In the genomic region with DNA sequence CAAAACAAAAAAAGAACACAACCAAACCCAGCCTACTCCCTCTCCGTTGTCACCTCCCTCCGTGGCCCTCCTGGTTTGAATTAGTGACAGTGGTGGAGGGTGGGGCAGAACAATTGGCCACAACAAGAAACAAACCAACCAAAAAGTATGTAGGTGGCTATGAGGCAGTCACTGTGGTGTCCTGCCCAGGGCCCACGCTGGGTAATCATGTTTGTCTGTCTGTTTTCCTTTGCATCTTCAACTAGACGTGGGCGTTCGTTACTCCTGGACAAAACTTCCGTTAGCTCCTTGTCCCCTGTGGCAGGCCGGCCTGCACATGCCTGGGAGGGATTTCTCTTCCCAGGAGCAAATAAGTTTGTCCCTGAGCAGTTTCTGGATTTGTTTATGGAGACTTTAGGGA, we compare ENCODE assay signal across 31 cellular contexts.
DNase-seq lines count a peak whose midpoint lies in the region; ATAC-seq and TF ChIP-seq lines count a peak whose summit lies in the region.
"Had no signal": no experiment of that assay in that cellular context is flagged by ENCODE, and none has a peak within 500 bp of the region (broad histone marks: within the 10 kb centered on the region; RNA-seq: fewer than 3 reads in every experiment).

No MANE protein-coding gene starts in this region.

- H3K27ac Mint-ChIP-seq in WTC11 (peak overlapping the region; percentile 57; the same call in 1 of the 2 replicates), nephron progenitor cell (peak overlapping the region; percentile 84), type B pancreatic cell (peak overlapping the region; percentile 69)
- H3K27ac Mint-ChIP-seq: activated naive CD8-positive, alpha-beta T cell treated with anti-CD3 and anti-CD28 coated beads, Interleukin-2, amount 50 U/mL, for 24 hours; endodermal cell; stimulated activated naive CD8-positive, alpha-beta T cell treated with anti-CD3 and anti-CD28 coated beads, Interleukin-15, amount 100 ng/mL, for 72 hours; T-helper 1 cell treated with Interleukin-12 subunit alpha and Interleukin-12 subunit beta and Interleukin-4 antibody, amounts not matched to agents 30 μg/mL and 1 μg/mL, for 36 hours had no signal

- POLR2A ChIA-PET in HEK293 (lab: Yijun Ruan, JAX): no interaction called here
- POLR2A ChIA-PET in WTC11 (lab: Charles Lee): no interaction called here

- H3K36me3 Mint-ChIP-seq in WTC11 (no peaks in the 10 kb centered on the region), nephron progenitor cell (ENCODE audit: low read depth) (no peaks in the 10 kb centered on the region), type B pancreatic cell (no peaks in the 10 kb centered on the region)
- H3K36me3 Mint-ChIP-seq: naive thymus-derived CD8-positive, alpha-beta T cell had no signal

- H3K4me3 Mint-ChIP-seq in WTC11 (no peak overlapping the region), nephron progenitor cell (no peak overlapping the region), type B pancreatic cell (no peak overlapping the region)
- H3K4me3 Mint-ChIP-seq: activated naive CD8-positive, alpha-beta T cell treated with anti-CD3 and anti-CD28 coated beads, Interleukin-2, amount 50 U/mL, for 24 hours; endodermal cell; naive thymus-derived CD8-positive, alpha-beta T cell; stimulated activated naive CD8-positive, alpha-beta T cell treated with anti-CD3 and anti-CD28 coated beads, Interleukin-15, amount 100 ng/mL, for 72 hours; T-helper 1 cell treated with Interleukin-12 subunit alpha and Interleukin-12 subunit beta and Interleukin-4 antibody, amounts not matched to agents 30 μg/mL and 1 μg/mL, for 36 hours had no signal

- H3K9me3 Mint-ChIP-seq in WTC11: no peaks in the 10 kb centered on the region
- no peaks in the 10 kb centered on the region for H3K9me3 Mint-ChIP-seq in nephron progenitor cell
- no peaks in the 10 kb centered on the region for H3K9me3 Mint-ChIP-seq in type B pancreatic cell
- H3K9me3 Mint-ChIP-seq: activated naive CD8-positive, alpha-beta T cell treated with anti-CD3 and anti-CD28 coated beads, Interleukin-2, amount 50 U/mL, for 24 hours; endodermal cell; naive thymus-derived CD8-positive, alpha-beta T cell; stimulated activated naive CD8-positive, alpha-beta T cell treated with anti-CD3 and anti-CD28 coated beads, Interleukin-15, amount 100 ng/mL, for 72 hours; T-helper 1 cell treated with Interleukin-12 subunit alpha and Interleukin-12 subunit beta and Interleukin-4 antibody, amounts not matched to agents 30 μg/mL and 1 μg/mL, for 36 hours had no signal

- DNase-seq in WTC11 (ENCODE audit: low spot score): no peak
- DNase-seq in nephron progenitor cell: no peak
- no peak for DNase-seq in type B pancreatic cell (ENCODE audit: extremely low spot score, unreplicated experiment)
- no peak for DNase-seq in caudate nucleus (lab: John Stamatoyannopoulos, UW)
- DNase-seq in coronary artery (ENCODE audit: low spot score): no peak
- DNase-seq in NOMO-1 treated with dmso at 0.1 percent for 144 hours (lab: John Stamatoyannopoulos, UW; ENCODE audit: unreplicated experiment): no peak
- DNase-seq: activated naive CD4-positive, alpha-beta T cell; activated naive CD8-positive, alpha-beta T cell treated with anti-CD3 and anti-CD28 coated beads, Interleukin-2, amount 50 U/mL, for 24 hours; activated T-cell treated with anti-CD3 and anti-CD28 coated beads, Interleukin-2, amount 50 U/mL, for 48 hours; Calu3; central memory CD4-positive, alpha-beta T cell; dermis blood vessel endothelial cell; DND-41; endodermal cell; gastrocnemius medialis; GOT3; KG1; lower lobe of right lung; MG63; naive thymus-derived CD8-positive, alpha-beta T cell; NCI-H1105; NCI-H187; NCI-H2171; pancreas; RPMI8226; stimulated activated naive CD8-positive, alpha-beta T cell treated with anti-CD3 and anti-CD28 coated beads, Interleukin-15, amount 100 ng/mL, for 72 hours; tibial artery had no signal

- no peaks in the 10 kb centered on the region for H3K36me3 ChIP-seq in HEK293 (ENCODE audit: control insufficient read depth in 2 of 2, insufficient read depth in 1 of 2, low read length in 2 of 2)
- H3K36me3 ChIP-seq: esophagus muscularis mucosa, gastrocnemius medialis, lower lobe of right lung, MG63, pancreas, SJSA1, tibial artery had no signal

- H3K4me1 ChIP-seq in HEK293 (ENCODE audit: control insufficient read depth, insufficient read depth, low read length): no peaks in the 10 kb centered on the region
- H3K4me1 ChIP-seq: esophagus muscularis mucosa, gastrocnemius medialis, lower lobe of right lung, pancreas, SJSA1, tibial artery had no signal

- no peak for ATAC-seq in WTC11
- ATAC-seq: activated naive CD8-positive, alpha-beta T cell treated with anti-CD3 and anti-CD28 coated beads, Interleukin-2, amount 50 U/mL, for 24 hours; gastrocnemius medialis; lower lobe of right lung; naive thymus-derived CD8-positive, alpha-beta T cell; pancreas; stimulated activated naive CD8-positive, alpha-beta T cell treated with anti-CD3 and anti-CD28 coated beads, Interleukin-15, amount 100 ng/mL, for 72 hours had no signal

- no peaks in the 10 kb centered on the region for H3K4me1 Mint-ChIP-seq in WTC11
- no peaks in the 10 kb centered on the region for H3K4me1 Mint-ChIP-seq in nephron progenitor cell
- peaks cover 4% of the 10 kb centered on the region for H3K4me1 Mint-ChIP-seq in type B pancreatic cell (ENCODE audit: unreplicated experiment)
- H3K4me1 Mint-ChIP-seq: activated naive CD8-positive, alpha-beta T cell treated with anti-CD3 and anti-CD28 coated beads, Interleukin-2, amount 50 U/mL, for 24 hours; endodermal cell; naive thymus-derived CD8-positive, alpha-beta T cell; stimulated activated naive CD8-positive, alpha-beta T cell treated with anti-CD3 and anti-CD28 coated beads, Interleukin-15, amount 100 ng/mL, for 72 hours had no signal

- no peaks in the 10 kb centered on the region for H3K9me3 ChIP-seq in HEK293 (ENCODE audit: control insufficient read depth, insufficient read depth, low read depth, low read length)
- H3K9me3 ChIP-seq: esophagus muscularis mucosa, gastrocnemius medialis, lower lobe of right lung, MG63, pancreas, SJSA1, tibial artery had no signal

- CTCF ChIA-PET in HEK293 (lab: Yijun Ruan, JAX): interaction anchor here (0.6 kb wide), 1 partner anchor 62 kb away, joined by 3 read pairs; no protein-coding TSS in a partner anchor
- CTCF ChIA-PET in WTC11 (lab: Charles Lee): no interaction called here

- TF ChIP-seq CTCF in HEK293 (tag by site-specific recombination; IDR thresholded peaks at IDR 0.05): no peak
- TF ChIP-seq CTCF in WTC11 (IDR thresholded peaks at IDR 0.05): no peak
- TF ChIP-seq CTCF in nephron progenitor cell (IDR thresholded peaks at IDR 0.05): no peak
- no peak for TF ChIP-seq CTCF in type B pancreatic cell (conservative IDR thresholded peaks at IDR 0.05)
- no peak for TF ChIP-seq CTCF in coronary artery (IDR thresholded peaks at IDR 0.05)

- no peaks in the 10 kb centered on the region for H3K27me3 Mint-ChIP-seq in WTC11 (ENCODE audit: low read depth)
- H3K27me3 Mint-ChIP-seq in nephron progenitor cell (ENCODE audit: low read depth, poor library complexity): peaks cover 8% of the 10 kb centered on the region
- no peaks in the 10 kb centered on the region for H3K27me3 Mint-ChIP-seq in type B pancreatic cell
- H3K27me3 Mint-ChIP-seq: activated naive CD8-positive, alpha-beta T cell treated with anti-CD3 and anti-CD28 coated beads, Interleukin-2, amount 50 U/mL, for 24 hours; stimulated activated naive CD8-positive, alpha-beta T cell treated with anti-CD3 and anti-CD28 coated beads, Interleukin-15, amount 100 ng/mL, for 72 hours had no signal

- H3K27ac ChIP-seq in HEK293 (ENCODE audit: extremely low read depth, low read depth, low read length) (no peak overlapping the region), caudate nucleus (ENCODE audit: low read depth, low read length) (no peak overlapping the region), coronary artery (no peak overlapping the region)
- H3K27ac ChIP-seq: esophagus muscularis mucosa, gastrocnemius medialis, lower lobe of right lung, pancreas, SJSA1, tibial artery had no signal

- H3K4me3 ChIP-seq in HEK293 (ENCODE audit: low read depth, low read length) (no peak overlapping the region), coronary artery (no peak overlapping the region)
- H3K4me3 ChIP-seq: esophagus muscularis mucosa, gastrocnemius medialis, lower lobe of right lung, MG63, pancreas, SJSA1, tibial artery had no signal

TF ChIP-seq in HEK293, 187 proteins besides CTCF, POLR2A, EP300 and RAD21 (continues in another document):
- TF ChIP-seq KLF7 (tag by site-specific recombination; IDR thresholded peaks at IDR 0.05; ENCODE audit: borderline replicate concordance) (no peak), ZNF791 (tag by site-specific recombination; IDR thresholded peaks at IDR 0.05) (no peak), ZNF777 (tag by site-specific recombination; IDR thresholded peaks at IDR 0.05; ENCODE audit: borderline replicate concordance) (no peak), GFI1B (tag by site-specific recombination; IDR thresholded peaks at IDR 0.05) (no peak), PRDM1 (tag by site-specific recombination; IDR thresholded peaks at IDR 0.05) (no peak), EGR2 (tag by site-specific recombination; IDR thresholded peaks at IDR 0.05; ENCODE audit: low read depth) (peak; percentile 82), ZFP3 (tag by site-specific recombination; IDR thresholded peaks at IDR 0.05; ENCODE audit: low read depth) (no peak)
- TF ChIP-seq, protein P1, sequence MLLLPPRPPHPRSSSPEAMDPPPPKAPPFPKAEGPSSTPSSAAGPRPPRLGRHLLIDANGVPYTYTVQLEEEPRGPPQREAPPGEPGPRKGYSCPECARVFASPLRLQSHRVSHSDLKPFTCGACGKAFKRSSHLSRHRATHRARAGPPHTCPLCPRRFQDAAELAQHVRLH (tag by site-specific recombination; IDR thresholded peaks at IDR 0.05): no peak

TF ChIP-seq in WTC11, 78 proteins besides CTCF, POLR2A, EP300 and RAD21 (continues in another document):
- TF ChIP-seq EMX1 (CRISPR knock-in tag; IDR thresholded peaks at IDR 0.05) (no peak), ZNF263 (CRISPR knock-in tag; IDR thresholded peaks at IDR 0.05; ENCODE audit: low read depth) (no peak), SMAD4 (CRISPR knock-in tag; IDR thresholded peaks at IDR 0.05) (no peak), ETV6 (CRISPR knock-in tag; IDR thresholded peaks at IDR 0.05) (no peak)
- TF ChIP-seq, protein P2, sequence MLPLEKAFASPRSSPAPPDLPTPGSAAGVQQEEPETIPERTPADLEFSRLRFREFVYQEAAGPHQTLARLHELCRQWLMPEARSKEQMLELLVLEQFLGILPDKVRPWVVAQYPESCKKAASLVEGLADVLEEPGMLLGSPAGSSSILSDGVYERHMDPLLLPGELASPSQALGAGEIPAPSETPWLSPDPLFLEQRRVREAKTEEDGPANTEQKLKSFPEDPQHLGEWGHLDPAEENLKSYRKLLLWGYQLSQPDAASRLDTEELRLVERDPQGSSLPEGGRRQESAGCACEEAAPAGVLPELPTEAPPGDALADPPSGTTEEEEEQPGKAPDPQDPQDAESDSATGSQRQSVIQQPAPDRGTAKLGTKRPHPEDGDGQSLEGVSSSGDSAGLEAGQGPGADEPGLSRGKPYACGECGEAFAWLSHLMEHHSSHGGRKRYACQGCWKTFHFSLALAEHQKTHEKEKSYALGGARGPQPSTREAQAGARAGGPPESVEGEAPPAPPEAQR (CRISPR knock-in tag; IDR thresholded peaks at IDR 0.05): no peak
